In genomic region chr2:210671065-210671464, GRCh38 we compare ENCODE assay signal across 21 cellular contexts.
"Had no signal": no experiment of that assay in that cellular context is flagged by ENCODE, and none has a peak within 500 bp of the region (broad histone marks: within the 10 kb centered on the region; RNA-seq: fewer than 3 reads in every experiment).

No MANE protein-coding gene starts in this region.

- H3K9me3 ChIP-seq: heart right ventricle, left lung, lower lobe of right lung, psoas muscle, sigmoid colon, stomach had no signal

- DNase-seq: effector CD4-positive, alpha-beta T cell; endodermal cell; erythroblast; foreskin keratinocyte; heart right ventricle; islet precursor cell; left lung; lower lobe of right lung; mesenchymal stem cell; naive B cell; psoas muscle; sigmoid colon; stimulated activated CD4-positive, alpha-beta T cell treated with anti-CD3 and anti-CD28 coated beads, Interleukin-2, amount 100 ng/mL, for 24 hours; stimulated activated CD4-positive, alpha-beta T cell treated with anti-CD3 and anti-CD28 coated beads, Interleukin-4, amount 100 ng/mL, for 4 hours; stimulated activated naive B cell treated with anti-CD40 and anti-IgM and Interleukin-4, amounts not matched to agents 10 μg/mL and 1 μg/mL and 100 μg/mL, for 72 hours; stomach; substantia nigra; trophoblast cell had no signal

- H3K4me1 ChIP-seq: foreskin keratinocyte, heart right ventricle, left lung, lower lobe of right lung, parathyroid adenoma, psoas muscle, sigmoid colon, stomach had no signal

- H3K4me3 ChIP-seq: coronary artery, heart right ventricle, left lung, lower lobe of right lung, psoas muscle, sigmoid colon, skin epidermis, stomach had no signal

- H3K27me3 ChIP-seq: foreskin keratinocyte, heart right ventricle, left lung, sigmoid colon, stomach had no signal

- ATAC-seq: foreskin keratinocyte; heart right ventricle; left lung; lower lobe of right lung; psoas muscle; stimulated activated naive B cell treated with anti-CD40 and anti-IgM and Interleukin-4, amounts not matched to agents 10 μg/mL and 1 μg/mL and 100 μg/mL, for 72 hours had no signal

- H3K27ac ChIP-seq: coronary artery, foreskin keratinocyte, heart right ventricle, left lung, lower lobe of right lung, parathyroid adenoma, psoas muscle, sigmoid colon, skin epidermis, stomach had no signal

- H3K36me3 ChIP-seq: heart right ventricle, left lung, lower lobe of right lung, sigmoid colon, stomach had no signal
